Comparison of ENCODE assay signal across 19 cellular contexts in genomic region chr7:149824301-149824741, GRCh38. TPM values are rescaled to one million over a fixed set of nuclear protein-coding genes. Genes with fewer than 3 reads are reported as not detected.
DNase-seq lines count a peak whose midpoint lies in the region; ATAC-seq, FAIRE-seq and TF ChIP-seq lines count a peak whose summit lies in the region.
"Had no signal": no experiment of that assay in that cellular context is flagged by ENCODE, and none has a peak within 500 bp of the region (broad histone marks: within the 10 kb centered on the region; RNA-seq: fewer than 3 reads in every experiment).

No MANE protein-coding gene starts in this region.

- H3K36me3 ChIP-seq in BLaER1 treated with 17β-estradiol and CSF1 and Interleukin-3, amounts not matched to agents 10 nM and 100 nM: no peaks in the 10 kb centered on the region
- H3K36me3 ChIP-seq in kidney (ENCODE audit: control insufficient read depth in 1 of 2, insufficient read depth in 2 of 2, low read length in 2 of 2): no peaks in the 10 kb centered on the region
- no peaks in the 10 kb centered on the region for H3K36me3 ChIP-seq in psoas muscle (ENCODE audit: insufficient read depth in 1 of 2, low read depth in 1 of 2)
- H3K36me3 ChIP-seq in SK-N-SH (replicated peaks in 1 of 2; ENCODE audit: control insufficient read depth in 1 of 2, insufficient read depth in 2 of 2, low read length in 1 of 2): no peaks in the 10 kb centered on the region
- H3K36me3 ChIP-seq: SJSA1 had no signal

- H3K9me3 ChIP-seq in BLaER1 treated with 17β-estradiol and CSF1 and Interleukin-3, amounts not matched to agents 10 nM and 100 nM (replicated peaks in 1 of 11): no peaks in the 10 kb centered on the region
- no peaks in the 10 kb centered on the region for H3K9me3 ChIP-seq in kidney (ENCODE audit: control insufficient read depth in 1 of 2, low read length in 2 of 2)
- H3K9me3 ChIP-seq in psoas muscle: no peaks in the 10 kb centered on the region
- no peaks in the 10 kb centered on the region for H3K9me3 ChIP-seq in SK-N-SH
- H3K9me3 ChIP-seq: SJSA1 had no signal

- no peak for TF ChIP-seq RAD21 in SK-N-SH (IDR thresholded peaks at IDR 0.05; ENCODE audit: low read length)

- intact Hi-C loops in kidney (cut with DNase I): no loop called here
- intact Hi-C loops in psoas muscle (cut with DNase I): no loop called here
- intact Hi-C loops in left colon (cut with DNase I, micrococcal nuclease): no loop called here

- peaks cover 41 to 97% (median 94%) of the 10 kb centered on the region in 10 experiments for H3K4me1 ChIP-seq in BLaER1 treated with 17β-estradiol and CSF1 and Interleukin-3, amounts not matched to agents 10 nM and 100 nM
- H3K4me1 ChIP-seq in kidney (ENCODE audit: control insufficient read depth in 1 of 2, insufficient read depth in 1 of 2, low read depth in 1 of 2, low read length in 2 of 2) (no peaks in the 10 kb centered on the region), psoas muscle (no peaks in the 10 kb centered on the region), SK-N-SH (ENCODE audit: control insufficient read depth in 1 of 2, insufficient read depth in 2 of 2, low read depth in 1 of 2, low read length in 1 of 2) (peaks cover 0 to 2% of the 10 kb centered on the region in 2 experiments; a peak in 1 of 4 replicates)
- H3K4me1 ChIP-seq: SJSA1 had no signal

- peak overlapping the region in 2 of 11 experiments; percentile 35 to 44; a peak in 3 of 22 replicates for H3K9ac ChIP-seq in BLaER1 treated with 17β-estradiol and CSF1 and Interleukin-3, amounts not matched to agents 10 nM and 100 nM
- H3K9ac ChIP-seq in kidney (ENCODE audit: low read length in 2 of 2) (no peak overlapping the region), SK-N-SH (no peak overlapping the region)

- DNase-seq in GM12891 (ENCODE audit: insufficient read length, low spot score) (peak; percentile 15), kidney (peak; percentile 70), psoas muscle (peak; percentile 10 to 39), left colon (no peak), SK-N-SH (no peak)
- no peak for DNase-seq in activated effector memory CD4-positive, alpha-beta T cell treated with anti-CD3 and anti-CD28 coated beads, Interleukin-2, amount 50 U/mL, for 16 hours
- DNase-seq: C1 segment of cervical spinal cord, Calu3, DMS153, IMR-90, NCI-H1105, NCI-H2029 treated with DMSO at 0.1 percent for 48 hours, NCI-H345, NCI-H524, NCI-H82 had no signal

- H3F3A ChIP-seq in SK-N-SH (replicated peaks; ENCODE audit: insufficient read depth): no peaks in the 10 kb centered on the region

- no peaks in the 10 kb centered on the region for H3K9me2 ChIP-seq in SK-N-SH

- no peak for TF ChIP-seq POLR2A in GM12891 (IDR thresholded peaks at IDR 0.05; ENCODE audit: low read depth, low read length)

- no peak overlapping the region; a peak in 1 of 20 replicates for H3K4me3 ChIP-seq in BLaER1 treated with 17β-estradiol and CSF1 and Interleukin-3, amounts not matched to agents 10 nM and 100 nM
- H3K4me3 ChIP-seq in kidney (ENCODE audit: low read length in 2 of 2) (no peak overlapping the region), psoas muscle (no peak overlapping the region), SK-N-SH (ENCODE audit: low read depth in 2 of 2, low read length in 1 of 2) (no peak overlapping the region)
- H3K4me3 ChIP-seq: SJSA1 had no signal

- peaks cover 0 to 18% (median 0%) of the 10 kb centered on the region in 11 experiments; a peak in 2 of 22 replicates for H4K20me1 ChIP-seq in BLaER1 treated with 17β-estradiol and CSF1 and Interleukin-3, amounts not matched to agents 10 nM and 100 nM
- H4K20me1 ChIP-seq in SK-N-SH (ENCODE audit: insufficient read depth): no peaks in the 10 kb centered on the region

- peak overlapping the region in 9 of 11 experiments; percentile 69 to 95 (median 91); a peak in 18 of 22 replicates for H3K4me2 ChIP-seq in BLaER1 treated with 17β-estradiol and CSF1 and Interleukin-3, amounts not matched to agents 10 nM and 100 nM
- H3K4me2 ChIP-seq in SK-N-SH: no peak overlapping the region

- FAIRE-seq in GM12891 (lab: Jason Lieb, UNC) (no peak), kidney (lab: Jason Lieb, UNC) (no peak)
- FAIRE-seq: GM12892 had no signal

- TF ChIP-seq CTCF in kidney (IDR thresholded peaks at IDR 0.05; ENCODE audit: borderline replicate concordance, extremely low read depth, insufficient read depth) (no peak), psoas muscle (IDR thresholded peaks at IDR 0.05) (no peak), SK-N-SH (IDR thresholded peaks at IDR 0.05) (no peak)

- CTCF ChIA-PET in SK-N-SH (lab: Yijun Ruan, JAX): interaction anchor here (10.8 kb wide), 1 partner anchor 16 kb away, joined by 119 read pairs; no protein-coding TSS in a partner anchor

- TF ChIP-seq EP300 in SK-N-SH (IDR thresholded peaks at IDR 0.05; ENCODE audit: borderline replicate concordance in 1 of 2, low read depth in 1 of 2, low read length in 1 of 2): no peak

- no peak for ATAC-seq in psoas muscle
- ATAC-seq in left colon: no peak
- ATAC-seq: Panc1 had no signal

- 92 to 98% (median 94%) methylated on average over 13 of the region's 13 CpGs for WGBS in psoas muscle, 3 donors
- 59% methylated on average over 6 of the region's 13 CpGs for WGBS in SK-N-SH (ENCODE audit: low lambda C conversion rate)

- peaks cover 0 to 13% (median 0%) of the 10 kb centered on the region in 11 experiments; a peak in 3 of 22 replicates for H3K27me3 ChIP-seq in BLaER1 treated with 17β-estradiol and CSF1 and Interleukin-3, amounts not matched to agents 10 nM and 100 nM
- H3K27me3 ChIP-seq in psoas muscle (ENCODE audit: insufficient read depth in 3 of 3, low read length in 2 of 3): no peaks in the 10 kb centered on the region
- peaks cover 12% of the 10 kb centered on the region; the same call in 1 of the 2 replicates for H3K27me3 ChIP-seq in SK-N-SH (ENCODE audit: insufficient read depth)

- peak overlapping the region in 3 of 11 experiments; percentile 13 to 78 (median 28); a peak in 4 of 22 replicates for H3K27ac ChIP-seq in BLaER1 treated with 17β-estradiol and CSF1 and Interleukin-3, amounts not matched to agents 10 nM and 100 nM
- H3K27ac ChIP-seq in kidney (ENCODE audit: low read depth in 2 of 2, low read length in 2 of 2) (no peak overlapping the region), psoas muscle (no peak overlapping the region), SK-N-SH (ENCODE audit: low read depth in 2 of 2, low read length in 1 of 2) (no peak overlapping the region)
- H3K27ac ChIP-seq: SJSA1 had no signal

- no peak overlapping the region for H2AFZ ChIP-seq in SK-N-SH (ENCODE audit: low read depth)

- H3K79me2 ChIP-seq in SK-N-SH (ENCODE audit: insufficient read depth): no peaks in the 10 kb centered on the region

- POLR2A ChIA-PET in SK-N-SH (lab: Yijun Ruan, JAX): no interaction called here

TF ChIP-seq in GM12891, 5 proteins besides CTCF, POLR2A, EP300 and RAD21:
- TF ChIP-seq POLR2AphosphoS5 (IDR thresholded peaks at IDR 0.05; ENCODE audit: low read depth, low read length) (no peak), PAX5 (IDR thresholded peaks at IDR 0.05; ENCODE audit: insufficient read depth, low read length, severe bottlenecking) (no peak), TAF1 (IDR thresholded peaks at IDR 0.05; ENCODE audit: low read depth, low read length) (no peak), SPI1 (IDR thresholded peaks at IDR 0.05; ENCODE audit: low read depth, low read length) (no peak), POU2F2 (IDR thresholded peaks at IDR 0.05; ENCODE audit: low read depth, low read length) (no peak)

TF ChIP-seq in SK-N-SH, 30 proteins besides CTCF, POLR2A, EP300 and RAD21:
- TF ChIP-seq TEAD4 (IDR thresholded peaks at IDR 0.05; ENCODE audit: borderline replicate concordance, insufficient read depth) (no peak), SMC3 (IDR thresholded peaks at IDR 0.05; ENCODE audit: low read depth, low read length) (no peak), MXI1 (IDR thresholded peaks at IDR 0.05; ENCODE audit: low read depth, low read length) (no peak), FOXM1 (IDR thresholded peaks at IDR 0.05; ENCODE audit: low read depth) (no peak)
TF ChIP-seq in SK-N-SH: peak in this region for 0.

RNA-seq across cellular contexts. Expression of gene ZNF862, which starts 13.9 kb away (rescaled TPM):
- polyA plus RNA-seq in GM12891 (2012; ENCODE audit: low read depth, missing spikeins): 6.3 TPM
- total RNA-seq in kidney (29.1 TPM), psoas muscle (1 to 10 TPM; 5.3 to 7.8 (median 6.7) TPM), left colon (10 to 100 TPM; 12.9 to 17.4 TPM)
- polyA plus RNA-seq in kidney (ENCODE audit: insufficient read depth, low read depth, low replicate concordance) (5.7 TPM), psoas muscle (1 to 10 TPM; 1.4 to 3.6 (median 1.9) TPM), SK-N-SH (2012; rRNA removed) (17.3 and 24.3 TPM in 2 replicates)
- 5.9 and 9.1 TPM in 2 replicates for polyA plus RNA-seq in SK-N-SH (2012; cell fraction: cytosol; rRNA removed)
- 95.3 and 96.2 TPM in 2 replicates for polyA plus RNA-seq in SK-N-SH (2012; cell fraction: nucleus; rRNA removed)

RNA-seq across cellular contexts. Expression of gene ATP6V0E2, which starts 49.4 kb away (rescaled TPM):
- 16.8 TPM for polyA plus RNA-seq in GM12891 (2012; ENCODE audit: low read depth, missing spikeins)
- 19.8 TPM for total RNA-seq in kidney
- polyA plus RNA-seq in kidney (ENCODE audit: insufficient read depth, low read depth, low replicate concordance): 138 TPM
- 10 to 100 TPM in 2 of 4 donors, 1 to 10 TPM in 2; 3.7 to 12.8 (median 9.3) TPM for total RNA-seq in psoas muscle
- 10 to 100 TPM; 11.3 to 11.7 (median 11.5) TPM for polyA plus RNA-seq in psoas muscle
- 10 to 100 TPM; 10.8 to 14.1 TPM for total RNA-seq in left colon
- 42.6 and 49.6 TPM in 2 replicates for polyA plus RNA-seq in SK-N-SH (2012; rRNA removed)
- 26.8 and 43.0 TPM in 2 replicates for polyA plus RNA-seq in SK-N-SH (2012; cell fraction: cytosol; rRNA removed)
- polyA plus RNA-seq in SK-N-SH (2012; cell fraction: nucleus; rRNA removed): 22.5 and 34.6 TPM in 2 replicates

RNA-seq across cellular contexts. Expression of gene ZNF467, which starts 50.9 kb away (rescaled TPM):
- 0.26 TPM for polyA plus RNA-seq in GM12891 (2012; ENCODE audit: low read depth, missing spikeins)
- total RNA-seq in kidney: 24.5 TPM
- 15.0 TPM for polyA plus RNA-seq in kidney (ENCODE audit: insufficient read depth, low read depth, low replicate concordance)
- 1 to 10 TPM; 1.7 to 2.8 (median 2.3) TPM for total RNA-seq in psoas muscle
- 1 to 10 TPM in 2 of 3 donors, under 1 TPM in 1; 0.87 to 1.3 (median 1.2) TPM for polyA plus RNA-seq in psoas muscle
- 1 to 10 TPM; 1.5 to 6.0 TPM for total RNA-seq in left colon
- polyA plus RNA-seq in SK-N-SH (2012; rRNA removed): 2.6 and 4.1 TPM in 2 replicates
- polyA plus RNA-seq in SK-N-SH (2012; cell fraction: cytosol; rRNA removed): 2.1 and 3.1 TPM in 2 replicates
- polyA plus RNA-seq in SK-N-SH (2012; cell fraction: nucleus; rRNA removed): 10.0 and 12.6 TPM in 2 replicates
- total RNA-seq: IMR-90, SJSA1 had no signal

Comparison
In these comparisons a context has a peak if more than half of its experiments do, and no peak if none do; other contexts are left out.
1. DNase-seq: peak in GM12891 (single experiment), kidney (single experiment) and psoas muscle (2 of 2); none in activated effector memory CD4-positive, alpha-beta T cell treated with anti-CD3 and anti-CD28 coated beads, Interleukin-2, amount 50 U/mL, for 16 hours (single experiment), left colon (0 of 2) and SK-N-SH (single experiment).